Comparison of ENCODE assay signal across 21 cellular contexts in genomic region chr4:2472187-2472586, GRCh38. TPM values are rescaled to one million over a fixed set of nuclear protein-coding genes. Genes with fewer than 3 reads are reported as not detected.
A peak's percentile ranks its signal among the peaks of the same experiment; 100 is the strongest.
DNase-seq lines count a peak whose midpoint lies in the region; ATAC-seq, FAIRE-seq and TF ChIP-seq lines count a peak whose summit lies in the region.
"Had no signal": no experiment of that assay in that cellular context is flagged by ENCODE, and none has a peak within 500 bp of the region (broad histone marks: within the 10 kb centered on the region; RNA-seq: fewer than 3 reads in every experiment).

No MANE protein-coding gene starts in this region.

- CTCF ChIA-PET in K562 (lab: Yijun Ruan, JAX; ENCODE audit: low intra/inter-chr PET ratio): no interaction called here

- DNase-seq in AG10803 (ENCODE audit: low read depth): peak; percentile 64
- no peak for DNase-seq in GM23338 (ENCODE audit: low spot score)
- DNase-seq in K562 (ENCODE audit: extremely low read depth in 1 of 4, low spot score in 3 of 4): no peak
- DNase-seq in iris pigment epithelial cell (ENCODE audit: low read depth): peak; percentile 83
- DNase-seq in GM12891 (ENCODE audit: insufficient read length, low spot score): no peak
- DNase-seq in NCI-H748 (lab: John Stamatoyannopoulos, UW; ENCODE audit: unreplicated experiment): no peak
- no peak for DNase-seq in SKM-1 treated with dmso at 0.1 percent for 144 hours (lab: John Stamatoyannopoulos, UW; ENCODE audit: unreplicated experiment)
- DNase-seq: activated CD4-positive, alpha-beta T cell treated with anti-CD3 and anti-CD28 coated beads, Interleukin-2, amount 50 U/mL, for 1 hour; activated naive CD4-positive, alpha-beta T cell; GF-D8; H9; islet precursor cell; retina; stimulated activated CD4-positive, alpha-beta T cell treated with anti-CD3 and anti-CD28 coated beads, Interleukin-4, amount 100 ng/mL, for 4 hours; stimulated activated naive CD8-positive, alpha-beta T cell treated with anti-CD3 and anti-CD28 coated beads, Interleukin-15, Interleukin-2, amounts not matched to agents 100 U/mL and 50 U/mL, for 24 hours; T-helper 2 cell had no signal

- intact Hi-C loops in K562 (cut with micrococcal nuclease): no loop called here

- H2AFZ ChIP-seq in GM23338: no peak overlapping the region
- H2AFZ ChIP-seq in K562 (ENCODE audit: low read depth, low read length): no peak overlapping the region

- no peak overlapping the region for H3K9ac ChIP-seq in K562 (ENCODE audit: insufficient read depth in 1 of 2, low read depth in 2 of 2, low read length in 2 of 2)
- H3K9ac ChIP-seq: BLaER1 had no signal

- H3K27me3 ChIP-seq in GM23338 (ENCODE audit: insufficient read depth) (no peaks in the 10 kb centered on the region), K562 (ENCODE audit: control insufficient read depth in 2 of 2, insufficient read depth in 2 of 2, low read length in 2 of 2) (no peaks in the 10 kb centered on the region)
- H3K27me3 ChIP-seq: BLaER1, gastroesophageal sphincter had no signal

- WGBS in K562 (ENCODE audit: insufficient coverage, low coverage, missing lambda C conversion rate): 87% methylated on average over 4 of the region's 4 CpGs

- H3K4me3 Mint-ChIP-seq in GM23338: no peak overlapping the region

- peaks cover 32% of the 10 kb centered on the region for H3K4me1 ChIP-seq in GM23338 (ENCODE audit: insufficient read depth)
- H3K4me1 ChIP-seq in K562 (replicated peaks in 1 of 2; ENCODE audit: control insufficient read depth in 2 of 2, insufficient read depth in 2 of 2, low read length in 2 of 2): peaks cover 15 to 32% of the 10 kb centered on the region in 2 experiments; a peak in 4 of 5 replicates

- no peak for FAIRE-seq in K562 (lab: Jason Lieb, UNC)
- no peak for FAIRE-seq in GM12891 (lab: Jason Lieb, UNC)
- FAIRE-seq: colon had no signal

- H3K27ac ChIP-seq in GM23338 (ENCODE audit: low read depth): peak overlapping the region; percentile 45; the same call in 1 of the 2 replicates
- H3K27ac ChIP-seq in K562 (ENCODE audit: extremely low read depth, low read depth, low read length): 0 out of 3 replicates have a peak overlapping the region, but pooled peaks have one; percentile 15
- H3K27ac ChIP-seq: BLaER1, gastroesophageal sphincter had no signal

- no peaks in the 10 kb centered on the region for H3K9me3 Mint-ChIP-seq in GM23338
- H3K9me3 Mint-ChIP-seq: H9 had no signal

- TF ChIP-seq CTCF in AG10803 (conservative IDR thresholded peaks at IDR 0.05; ENCODE audit: low read length) (no peak), GM23338 (conservative IDR thresholded peaks at IDR 0.05; ENCODE audit: low read depth in 2 of 2) (no peak), K562 (IDR thresholded peaks at IDR 0.05 in 2 of 3, conservative IDR thresholded peaks at IDR 0.05 in 1 of 3; ENCODE audit: insufficient read depth in 2 of 3, low read depth in 1 of 3, low read length in 3 of 3) (no peak)

- peaks cover 11% of the 10 kb centered on the region for H3K27me3 Mint-ChIP-seq in GM23338 (ENCODE audit: insufficient read depth, low read depth, poor library complexity)

- no peak for TF ChIP-seq POLR2A in K562 (conservative IDR thresholded peaks at IDR 0.05)
- TF ChIP-seq POLR2A in GM12891 (IDR thresholded peaks at IDR 0.05; ENCODE audit: low read depth, low read length): no peak

- no peak for TF ChIP-seq RAD21 in K562 (CRISPR knock-in tag; conservative IDR thresholded peaks at IDR 0.05 in 1 of 2, IDR thresholded peaks at IDR 0.05 in 1 of 2)

- POLR2A ChIA-PET in K562 (lab: Yijun Ruan, JAX): interaction anchor here (0.6 to 1.5 kb wide), 7 partner anchors 9 to 1063 kb away, joined by 3 to 4 read pairs (median 3); no protein-coding TSS in a partner anchor

- H4K20me1 ChIP-seq in GM23338 (replicated peaks; ENCODE audit: insufficient read depth) (peaks cover 72% of the 10 kb centered on the region), K562 (replicated peaks; ENCODE audit: control insufficient read depth, insufficient read depth, low read length) (peaks cover 20% of the 10 kb centered on the region)

- H3K4me1 Mint-ChIP-seq in GM23338: peaks cover 34% of the 10 kb centered on the region

- TF ChIP-seq EP300 in K562 (IDR thresholded peaks at IDR 0.05; ENCODE audit: low read length): no peak

- no peaks in the 10 kb centered on the region for H3K9me2 ChIP-seq in GM23338 (ENCODE audit: insufficient read depth)

- no TSS peak for BruUV-seq in K562 (replicated peaks; lab: Mats Ljungman, UMichigan)

- ATAC-seq in GM23338 (no peak), K562 (no peak), GM19467 (IDR thresholded peaks at IDR 0.05; ENCODE audit: unreplicated experiment) (no peak)
- ATAC-seq: gastroesophageal sphincter; stimulated activated naive CD8-positive, alpha-beta T cell treated with anti-CD3 and anti-CD28 coated beads, Interleukin-15, Interleukin-2, amounts not matched to agents 100 U/mL and 50 U/mL, for 24 hours had no signal

- H3K79me2 ChIP-seq in GM23338 (replicated peaks; ENCODE audit: insufficient read depth) (peaks cover 94% of the 10 kb centered on the region), K562 (ENCODE audit: control insufficient read depth, insufficient read depth, low read length) (peaks cover 96% of the 10 kb centered on the region)

- no peak overlapping the region for H3K4me3 ChIP-seq in AG10803 (ENCODE audit: low read length)
- H3K4me3 ChIP-seq in GM23338: no peak overlapping the region
- no peak overlapping the region for H3K4me3 ChIP-seq in K562
- H3K4me3 ChIP-seq: BLaER1, gastroesophageal sphincter had no signal

- H3K36me3 ChIP-seq in GM23338 (ENCODE audit: insufficient read depth): peaks cover 23% of the 10 kb centered on the region
- peaks cover 71% of the 10 kb centered on the region for H3K36me3 ChIP-seq in K562 (ENCODE audit: control insufficient read depth, insufficient read depth, low read length)

- peaks cover 75% of the 10 kb centered on the region for H3K36me3 Mint-ChIP-seq in GM23338 (ENCODE audit: low read depth)

- no peak overlapping the region; the same call in 1 of the 2 replicates for H3K27ac Mint-ChIP-seq in GM23338

- in situ Hi-C loops in K562 (cut with MboI): no loop called here

- H3K9me1 ChIP-seq in K562 (ENCODE audit: control insufficient read depth, insufficient read depth, low read length): no peaks in the 10 kb centered on the region

- no peaks in the 10 kb centered on the region for H3K9me3 ChIP-seq in K562 (replicated peaks; ENCODE audit: control insufficient read depth, insufficient read depth, low read depth, low read length)
- H3K9me3 ChIP-seq: gastroesophageal sphincter had no signal

- peaks cover 22% of the 10 kb centered on the region for H3F3A ChIP-seq in GM23338 (replicated peaks; ENCODE audit: low read depth)

- H3K4me2 ChIP-seq in GM23338: no peak overlapping the region
- no peak overlapping the region for H3K4me2 ChIP-seq in K562 (ENCODE audit: insufficient read depth, low read length)

RNA-seq across cellular contexts. Expression of gene RNF4, which starts 3.3 kb away (rescaled TPM):
- total RNA-seq in GM23338 (2014; rRNA removed; shearing (Covaris generic)): 77.2 and 87.5 TPM in 2 replicates
- 42.5 and 47.7 TPM in 2 replicates for polyA plus RNA-seq in GM23338 (2016; fragmentation: Nextera tagmentation; extraction: Ambion mirVana)
- 223 and 256 TPM in 2 replicates for total RNA-seq in K562 (2011; cell fraction: chromatin; rRNA removed; ENCODE audit: low replicate concordance)
- 134 and 146 TPM in 2 replicates for total RNA-seq in K562 (2011; cell fraction: nucleolus; rRNA removed)
- total RNA-seq in K562 (2011; cell fraction: nucleoplasm; rRNA removed): 170 and 171 TPM in 2 replicates
- 32.1 and 35.5 TPM in 2 replicates for total RNA-seq in K562 (2014; rRNA removed)
- total RNA-seq in K562 (2014; rRNA removed; fragmentation: Illumina TruSeq; extraction: Trizol): 38.0 and 40.9 TPM in 2 replicates
- 46.0 and 47.1 TPM in 2 replicates for total RNA-seq in K562 (2015; rRNA removed; fragmentation: Illumina TruSeq; extraction: Trizol)
- 43.5 and 49.1 TPM in 2 replicates for total RNA-seq in K562 (2021)
- 51.5 and 54.7 TPM in 2 replicates for polyA plus RNA-seq in K562 (2011; rRNA removed)
- polyA plus RNA-seq in K562 (2011; cell fraction: cytosol; rRNA removed): 44.6 and 45.9 TPM in 2 replicates
- polyA plus RNA-seq in K562 (2011; cell fraction: nucleus; rRNA removed): 74.6 and 75.8 TPM in 2 replicates
- 34.3 and 38.0 TPM in 2 replicates for polyA plus RNA-seq in K562 (2012)
- polyA plus RNA-seq in K562 (2014; fragmentation: Illumina TruSeq; extraction: Trizol): 40.4 and 44.8 TPM in 2 replicates
- 10 to 100 TPM; 19.2 to 59.3 TPM for polyA plus RNA-seq in K562 (2014; fragmentation: Nextera tagmentation; extraction: Ambion mirVana)
- 32.6 and 35.2 TPM in 2 replicates for polyA plus RNA-seq in K562 (2014; rRNA removed)
- 56.5 and 61.8 TPM in 2 replicates for polyA minus RNA-seq in K562 (2011; rRNA and poly(A)+ RNA removed)
- polyA minus RNA-seq in K562 (2011; cell fraction: cytosol; rRNA and poly(A)+ RNA removed): 35.3 and 43.3 TPM in 2 replicates
- 68.3 and 94.6 TPM in 2 replicates for polyA minus RNA-seq in K562 (2011; cell fraction: nucleus; rRNA and poly(A)+ RNA removed)
- 52.9 TPM for polyA plus RNA-seq in GM12891 (2012; ENCODE audit: low read depth, missing spikeins)

RNA-seq across cellular contexts. Expression of gene CFAP99, which starts 53.4 kb away (rescaled TPM):
- total RNA-seq in GM23338 (2014; rRNA removed; shearing (Covaris generic)): not detected in 2 replicates
- polyA plus RNA-seq in GM23338 (2016; fragmentation: Nextera tagmentation; extraction: Ambion mirVana) (not detected in 2 replicates), K562 (2011; rRNA removed) (0.07 and 0.12 TPM in 2 replicates), K562 (2014; fragmentation: Illumina TruSeq; extraction: Trizol) (0.09 and 0.17 TPM in 2 replicates), K562 (2014; fragmentation: Nextera tagmentation; extraction: Ambion mirVana) (not detected), K562 (2014; rRNA removed) (not detected in 2 replicates)
- total RNA-seq in K562 (2011; cell fraction: chromatin; rRNA removed; ENCODE audit: low replicate concordance): 0.37 TPM in 1 of 2 replicates, not detected in the other
- total RNA-seq in K562 (2011; cell fraction: nucleolus; rRNA removed): 0.17 TPM in 1 of 2 replicates, not detected in the other
- total RNA-seq in K562 (2011; cell fraction: nucleoplasm; rRNA removed): 0.66 TPM in 1 of 2 replicates, not detected in the other
- total RNA-seq in K562 (2014; rRNA removed) (0.12 TPM in 1 of 2 replicates, not detected in the other), K562 (2014; rRNA removed; fragmentation: Illumina TruSeq; extraction: Trizol) (not detected in 2 replicates), K562 (2015; rRNA removed; fragmentation: Illumina TruSeq; extraction: Trizol) (not detected in 2 replicates), K562 (2021) (0.18 and 0.22 TPM in 2 replicates)
- polyA plus RNA-seq in K562 (2011; cell fraction: cytosol; rRNA removed): 0.07 and 0.12 TPM in 2 replicates
- polyA plus RNA-seq in K562 (2011; cell fraction: nucleus; rRNA removed): 0.11 and 0.24 TPM in 2 replicates
- 0.23 and 0.32 TPM in 2 replicates for polyA plus RNA-seq in K562 (2012)
- polyA minus RNA-seq in K562 (2011; rRNA and poly(A)+ RNA removed): not detected in 2 replicates
- polyA minus RNA-seq in K562 (2011; cell fraction: cytosol; rRNA and poly(A)+ RNA removed): not detected in 2 replicates
- not detected in 2 replicates for polyA minus RNA-seq in K562 (2011; cell fraction: nucleus; rRNA and poly(A)+ RNA removed)
- polyA plus RNA-seq in GM12891 (2012; ENCODE audit: low read depth, missing spikeins): not detected
- total RNA-seq: gastroesophageal sphincter, HT1080 had no signal

RNA-seq across cellular contexts. Expression of gene ZFYVE28, which starts 53.7 kb away (rescaled TPM):
- 4.6 and 8.7 TPM in 2 replicates for total RNA-seq in GM23338 (2014; rRNA removed; shearing (Covaris generic))
- polyA plus RNA-seq in GM23338 (2016; fragmentation: Nextera tagmentation; extraction: Ambion mirVana) (1.8 and 2.6 TPM in 2 replicates), K562 (2011; rRNA removed) (8.2 and 13.7 TPM in 2 replicates), K562 (2014; fragmentation: Illumina TruSeq; extraction: Trizol) (8.9 and 10.3 TPM in 2 replicates), K562 (2014; fragmentation: Nextera tagmentation; extraction: Ambion mirVana) (1 to 10 TPM; 1.3 to 2.1 TPM), K562 (2014; rRNA removed) (16.2 and 20.0 TPM in 2 replicates)
- total RNA-seq in K562 (2011; cell fraction: chromatin; rRNA removed; ENCODE audit: low replicate concordance): 99.5 and 128 TPM in 2 replicates
- total RNA-seq in K562 (2011; cell fraction: nucleolus; rRNA removed): 69.4 and 77.0 TPM in 2 replicates
- 69.0 and 126 TPM in 2 replicates for total RNA-seq in K562 (2011; cell fraction: nucleoplasm; rRNA removed)
- total RNA-seq in K562 (2014; rRNA removed) (11.9 and 15.6 TPM in 2 replicates), K562 (2014; rRNA removed; fragmentation: Illumina TruSeq; extraction: Trizol) (5.0 and 6.1 TPM in 2 replicates), K562 (2015; rRNA removed; fragmentation: Illumina TruSeq; extraction: Trizol) (10.7 and 11.0 TPM in 2 replicates), K562 (2021) (24.8 and 25.1 TPM in 2 replicates)
- polyA plus RNA-seq in K562 (2011; cell fraction: cytosol; rRNA removed): 10.1 and 10.3 TPM in 2 replicates
- 85.0 and 102 TPM in 2 replicates for polyA plus RNA-seq in K562 (2011; cell fraction: nucleus; rRNA removed)
- 15.0 and 16.5 TPM in 2 replicates for polyA plus RNA-seq in K562 (2012)
- polyA minus RNA-seq in K562 (2011; rRNA and poly(A)+ RNA removed): 10.9 and 12.1 TPM in 2 replicates
- polyA minus RNA-seq in K562 (2011; cell fraction: cytosol; rRNA and poly(A)+ RNA removed): 7.9 and 11.7 TPM in 2 replicates
- polyA minus RNA-seq in K562 (2011; cell fraction: nucleus; rRNA and poly(A)+ RNA removed): 20.1 and 25.1 TPM in 2 replicates
- polyA plus RNA-seq in GM12891 (2012; ENCODE audit: low read depth, missing spikeins): 0.36 TPM

Comparison
In these comparisons a context has a peak if more than half of its experiments do, and no peak if none do; other contexts are left out.
1. DNase-seq: peak in AG10803 (single experiment) and iris pigment epithelial cell (single experiment); none in GM23338 (single experiment), K562 (0 of 4), GM12891 (single experiment), NCI-H748 (single experiment) and SKM-1 treated with dmso at 0.1 percent for 144 hours (single experiment).